ENCODE assay signal across 27 cellular contexts in the genomic region with DNA sequence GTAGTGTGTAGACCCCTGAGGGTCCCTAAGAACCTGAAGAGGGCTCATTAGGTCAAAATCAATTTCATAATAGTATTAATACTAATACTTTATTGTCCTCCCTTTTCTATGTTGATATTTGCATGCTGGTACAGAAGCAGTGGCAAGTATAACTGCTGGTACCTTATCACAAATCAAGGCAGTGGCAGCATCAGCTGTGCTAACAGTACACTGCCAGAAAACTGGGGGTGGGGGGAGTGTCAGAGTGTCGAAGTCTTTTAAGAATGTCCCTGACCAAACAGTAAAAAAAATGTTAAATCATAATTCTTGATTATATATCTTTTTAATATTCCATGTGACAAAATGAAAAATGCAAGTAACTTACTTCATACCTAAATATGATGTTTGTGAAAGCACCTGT.
"Had no signal": no experiment of that assay in that cellular context is flagged by ENCODE, and none has a peak within 500 bp of the region (broad histone marks: within the 10 kb centered on the region; RNA-seq: fewer than 3 reads in every experiment).

No MANE protein-coding gene starts in this region.

- FAIRE-seq: colon, endometrium, endothelial cell of umbilical vein had no signal

- H3K27me3 ChIP-seq: colonic mucosa, dorsolateral prefrontal cortex, esophagus muscularis mucosa, esophagus squamous epithelium, foreskin keratinocyte, gastrocnemius medialis, gastroesophageal sphincter, heart left ventricle, heart right ventricle had no signal

- H3K9me3 ChIP-seq: colonic mucosa, esophagus muscularis mucosa, esophagus squamous epithelium, gastrocnemius medialis, gastroesophageal sphincter, heart left ventricle, heart right ventricle had no signal

- H3K36me3 ChIP-seq: colonic mucosa, esophagus muscularis mucosa, esophagus squamous epithelium, gastrocnemius medialis, gastroesophageal sphincter, heart left ventricle, heart right ventricle had no signal

- ATAC-seq: effector memory CD8-positive, alpha-beta T cell; esophagus mucosa; foreskin keratinocyte; gastrocnemius medialis; gastroesophageal sphincter; heart left ventricle; heart right ventricle had no signal

- H3K4me3 ChIP-seq: colonic mucosa, coronary artery, dorsolateral prefrontal cortex, esophagus muscularis mucosa, esophagus squamous epithelium, gastrocnemius medialis, gastroesophageal sphincter, heart left ventricle, heart right ventricle had no signal

- H3K27ac ChIP-seq: colonic mucosa, coronary artery, dorsolateral prefrontal cortex, epithelial cell of prostate, esophagus muscularis mucosa, esophagus squamous epithelium, foreskin keratinocyte, gastrocnemius medialis, gastroesophageal sphincter, heart left ventricle, heart right ventricle had no signal

- H3K4me1 ChIP-seq: colonic mucosa, esophagus muscularis mucosa, esophagus squamous epithelium, foreskin keratinocyte, gastroesophageal sphincter, heart left ventricle, heart right ventricle had no signal

- DNase-seq: colonic mucosa; cortex of kidney; dermis blood vessel endothelial cell; dorsolateral prefrontal cortex; effector CD4-positive, alpha-beta T cell; effector CD8-positive, alpha-beta T cell; effector memory CD4-positive, alpha-beta T cell; effector memory CD8-positive, alpha-beta T cell; endodermal cell; erythroblast; esophagus squamous epithelium; foreskin fibroblast; foreskin keratinocyte; foreskin melanocyte; gastrocnemius medialis; glutamatergic neuron; head of caudate nucleus; heart left ventricle; heart right ventricle had no signal
